In the genomic region with DNA sequence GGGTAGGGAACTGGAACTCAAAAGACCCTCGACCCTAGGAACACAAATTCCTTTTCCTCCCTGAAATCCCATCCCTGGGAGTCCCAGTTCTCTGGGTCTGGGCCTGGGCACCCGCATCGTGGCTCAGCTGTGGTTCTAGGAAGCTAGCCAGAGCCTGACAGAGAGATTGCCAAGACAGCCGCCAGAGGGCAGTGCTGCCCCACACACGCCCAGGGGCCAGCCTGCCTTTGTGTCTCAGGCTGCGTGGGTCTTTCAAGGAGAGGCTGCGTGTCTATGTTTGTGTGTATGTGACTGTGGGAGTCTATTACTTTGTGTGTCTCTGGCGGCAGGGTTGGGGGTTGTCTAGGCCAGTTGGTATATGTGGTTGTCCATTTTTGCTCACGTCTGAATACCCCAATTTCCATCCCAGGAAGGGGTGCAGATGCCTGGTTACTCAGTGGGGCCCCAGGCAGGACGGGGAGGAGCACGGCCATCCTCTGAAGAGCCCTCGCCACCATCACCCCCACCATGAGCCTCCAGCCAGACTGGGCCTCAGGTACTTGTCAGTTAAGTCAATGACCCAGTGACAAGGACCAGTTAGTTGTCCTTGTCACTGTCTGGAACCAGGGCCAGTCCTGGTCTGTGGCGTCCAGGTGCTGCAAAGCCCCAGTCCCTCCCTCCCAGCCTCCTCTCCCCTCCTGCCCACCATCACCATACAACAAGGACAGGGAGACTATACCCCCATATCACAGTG, we compare ENCODE assay signal across 8 cellular contexts. TPM values are rescaled to one million over a fixed set of nuclear protein-coding genes. Genes with fewer than 3 reads are reported as not detected.
A peak's percentile ranks its signal among the peaks of the same experiment; 100 is the strongest.
DNase-seq lines count a peak whose midpoint lies in the region; ATAC-seq, FAIRE-seq and TF ChIP-seq lines count a peak whose summit lies in the region.

No MANE protein-coding gene starts in this region.

- H3K9me3 ChIP-seq in MM.1S (replicated peaks; ENCODE audit: insufficient read depth, low read length) (no peaks in the 10 kb centered on the region), SK-N-SH (no peaks in the 10 kb centered on the region), pancreas (no peaks in the 10 kb centered on the region), transverse colon (no peaks in the 10 kb centered on the region)

- H3K4me3 ChIP-seq in MM.1S (ENCODE audit: low read length) (no peak overlapping the region), SK-N-SH (ENCODE audit: low read depth in 2 of 2, low read length in 1 of 2) (peak overlapping the region in 1 of 2 experiments; percentile 37; a peak in 1 of 4 replicates), pancreas (no peak overlapping the region), transverse colon (no peak overlapping the region)

- CTCF ChIA-PET in SK-N-SH (lab: Yijun Ruan, JAX), result interaction anchor here (0.5 to 15.3 kb wide), 61 partner anchors 8 to 804 kb away, joined by 3 to 528 read pairs (median 5); partner anchors contain the start of genes MORN5, MRRF, NDUFA8 and RBM18
- CTCF ChIA-PET in activated naive CD4-positive, alpha-beta T cell treated with anti-CD3 and anti-CD28 coated beads, Interleukin-2, amount 10 ng/mL, durations not matched to agents 7 days and 5 days (lab: Charles Lee), result interaction anchor here (0.6 to 17.1 kb wide), 39 partner anchors 9 to 687 kb away, joined by 3 to 303 read pairs (median 4); partner anchors contain the start of genes MRRF, PTGS1 and RBM18

- no peak overlapping the region for H3K4me2 ChIP-seq in MM.1S (ENCODE audit: low read depth, low read length)
- no peak overlapping the region for H3K4me2 ChIP-seq in SK-N-SH

- TF ChIP-seq EP300 in SK-N-SH (IDR thresholded peaks at IDR 0.05; ENCODE audit: borderline replicate concordance in 1 of 2, low read depth in 1 of 2, low read length in 1 of 2) (no peak), transverse colon (IDR thresholded peaks at IDR 0.05; ENCODE audit: low read depth) (no peak)

- H3K4me1 ChIP-seq in MM.1S (ENCODE audit: low read length) (no peaks in the 10 kb centered on the region), SK-N-SH (ENCODE audit: control insufficient read depth in 1 of 2, insufficient read depth in 2 of 2, low read depth in 1 of 2, low read length in 1 of 2) (peaks cover 6 to 8% of the 10 kb centered on the region in 2 experiments; a peak in 2 of 4 replicates), pancreas (peaks cover 0 to 5% (median 0%) of the 10 kb centered on the region in 3 donors), transverse colon (peaks cover 0 to 15% (median 8%) of the 10 kb centered on the region in 4 donors)

- no peak overlapping the region for H3K27ac ChIP-seq in MM.1S (ENCODE audit: low read length)
- no peak overlapping the region for H3K27ac ChIP-seq in SK-N-SH (ENCODE audit: low read depth in 2 of 2, low read length in 1 of 2)
- H3K27ac ChIP-seq in pancreas, result no peak overlapping the region
- no peak overlapping the region for H3K27ac ChIP-seq in transverse colon

- FAIRE-seq in pancreas (lab: Jason Lieb, UNC), result no peak

- WGBS in SK-N-SH (ENCODE audit: low lambda C conversion rate), result 22% methylated on average over 11 of the region's 13 CpGs
- WGBS in pancreas, 2 donors, result 11 to 13% methylated on average over 13 of the region's 13 CpGs
- WGBS in transverse colon (ENCODE audit: low coverage in 1 of 2), 2 donors, result 14% methylated on average over 13 of the region's 13 CpGs; no CpG with 5 or more reads in 1 of the 2 donors

- H3F3A ChIP-seq in MM.1S (ENCODE audit: insufficient read depth, low read length) (no peaks in the 10 kb centered on the region), SK-N-SH (replicated peaks; ENCODE audit: insufficient read depth) (no peaks in the 10 kb centered on the region)

- H3K27ac Mint-ChIP-seq in CD14-positive monocyte, result no peak overlapping the region
- H3K27ac Mint-ChIP-seq in activated naive CD4-positive, alpha-beta T cell treated with anti-CD3 and anti-CD28 coated beads, Interleukin-2, amount 10 ng/mL, durations not matched to agents 7 days and 5 days, result no peak overlapping the region

- H3K36me3 ChIP-seq in MM.1S (replicated peaks; ENCODE audit: insufficient read depth, low read length) (no peaks in the 10 kb centered on the region), SK-N-SH (replicated peaks in 1 of 2; ENCODE audit: control insufficient read depth in 1 of 2, insufficient read depth in 2 of 2, low read length in 1 of 2) (no peaks in the 10 kb centered on the region), pancreas (no peaks in the 10 kb centered on the region), transverse colon (no peaks in the 10 kb centered on the region)

- TF ChIP-seq CTCF in CD14-positive monocyte (IDR thresholded peaks at IDR 0.05) (peak; percentile 88), GM20000 (IDR thresholded peaks at IDR 0.05; ENCODE audit: extremely low read depth, missing control alignments) (peak; percentile 87), MM.1S (IDR thresholded peaks at IDR 0.05; ENCODE audit: low read length) (peak; percentile 96), SK-N-SH (IDR thresholded peaks at IDR 0.05) (peak; percentile 94), pancreas (IDR thresholded peaks at IDR 0.05) (peak; percentile 79 to 92 (median 90)), transverse colon (IDR thresholded peaks at IDR 0.05) (peak; percentile 90 to 95 (median 92))

- POLR2A ChIA-PET in SK-N-SH (lab: Yijun Ruan, JAX), result interaction anchor here (1.5 kb wide), 1 partner anchor 225 kb away, joined by 8 read pairs; no protein-coding TSS in a partner anchor

- H3K9me2 ChIP-seq in MM.1S (replicated peaks; ENCODE audit: insufficient read depth, low read length) (no peaks in the 10 kb centered on the region), SK-N-SH (no peaks in the 10 kb centered on the region)

- H3K36me3 Mint-ChIP-seq in CD14-positive monocyte, result no peaks in the 10 kb centered on the region
- H3K36me3 Mint-ChIP-seq in activated naive CD4-positive, alpha-beta T cell treated with anti-CD3 and anti-CD28 coated beads, Interleukin-2, amount 10 ng/mL, durations not matched to agents 7 days and 5 days, result no peaks in the 10 kb centered on the region

- H2AFZ ChIP-seq in MM.1S (ENCODE audit: low read length) (no peak overlapping the region), SK-N-SH (ENCODE audit: low read depth) (peak overlapping the region; percentile 70; the same call in 1 of the 2 replicates)

- peak; percentile 85 to 93 (median 91) for ATAC-seq in pancreas

- peaks cover 18% of the 10 kb centered on the region for H3K27me3 ChIP-seq in MM.1S (replicated peaks; ENCODE audit: insufficient read depth, low read length)
- H3K27me3 ChIP-seq in SK-N-SH (ENCODE audit: insufficient read depth), result no peaks in the 10 kb centered on the region
- H3K27me3 ChIP-seq in pancreas, result no peaks in the 10 kb centered on the region
- peaks cover 34% of the 10 kb centered on the region for H3K27me3 ChIP-seq in transverse colon

- H3K4me3 Mint-ChIP-seq in CD14-positive monocyte, result peak overlapping the region in 1 of 2 donors; percentile 86
- no peak overlapping the region for H3K4me3 Mint-ChIP-seq in activated naive CD4-positive, alpha-beta T cell treated with anti-CD3 and anti-CD28 coated beads, Interleukin-2, amount 10 ng/mL, durations not matched to agents 7 days and 5 days

- no peak for TF ChIP-seq POLR2A in transverse colon (IDR thresholded peaks at IDR 0.05)

- TF ChIP-seq RAD21 in SK-N-SH (IDR thresholded peaks at IDR 0.05; ENCODE audit: low read length), result peak; percentile 96

- in situ Hi-C loops in transverse colon (cut with MboI; ENCODE audit: low pct_ligation_motif_present in 1 of 4, low pct_unique_long_range_greater_than_20kb in 1 of 4, low sequenced_read_pairs in 3 of 4), result loop anchor here in 3 of 4 donors (10.0 to 25.0 kb wide), 4 partner anchors 219 to 337 kb away; no protein-coding TSS in a partner anchor

- intact Hi-C loops in CD14-positive monocyte (cut with micrococcal nuclease) (loop anchor here (2.0 to 10.0 kb wide), 4 partner anchors 225 to 689 kb away; no protein-coding TSS in a partner anchor), pancreas (cut with DNase I) (loop anchor here in 1 of 3 donors (5.0 kb wide), 1 partner anchor 222 kb away; no protein-coding TSS in a partner anchor), transverse colon (cut with DNase I; ENCODE audit: low total_unique reads) (loop anchor here (1.0 to 10.0 kb wide), 2 partner anchors 223 to 329 kb away; no protein-coding TSS in a partner anchor)

- H3K9me3 Mint-ChIP-seq in CD14-positive monocyte, result peaks cover 0 to 4% (median 1%) of the 10 kb centered on the region in 7 donors
- H3K9me3 Mint-ChIP-seq in activated naive CD4-positive, alpha-beta T cell treated with anti-CD3 and anti-CD28 coated beads, Interleukin-2, amount 10 ng/mL, durations not matched to agents 7 days and 5 days, result no peaks in the 10 kb centered on the region

- H3K4me1 Mint-ChIP-seq in CD14-positive monocyte, result peaks cover 12% of the 10 kb centered on the region
- H3K4me1 Mint-ChIP-seq in activated naive CD4-positive, alpha-beta T cell treated with anti-CD3 and anti-CD28 coated beads, Interleukin-2, amount 10 ng/mL, durations not matched to agents 7 days and 5 days, result peaks cover 18% of the 10 kb centered on the region

- H3K9ac ChIP-seq in MM.1S (ENCODE audit: low read length), result no peak overlapping the region
- no peak overlapping the region for H3K9ac ChIP-seq in SK-N-SH

- H3K27me3 Mint-ChIP-seq in CD14-positive monocyte (ENCODE audit: low read depth in 3 of 3), result peaks cover 38 to 43% (median 40%) of the 10 kb centered on the region in 3 donors
- peaks cover 71% of the 10 kb centered on the region for H3K27me3 Mint-ChIP-seq in activated naive CD4-positive, alpha-beta T cell treated with anti-CD3 and anti-CD28 coated beads, Interleukin-2, amount 10 ng/mL, durations not matched to agents 7 days and 5 days

- DNase-seq in CD14-positive monocyte (ENCODE audit: low spot score), result peak; percentile 58
- DNase-seq in GM20000 (ENCODE audit: low spot score), result peak; percentile 90
- DNase-seq in MM.1S, result peak; percentile 59
- peak; percentile 92 for DNase-seq in SK-N-SH
- peak; percentile 84 for DNase-seq in activated naive CD4-positive, alpha-beta T cell treated with anti-CD3 and anti-CD28 coated beads, Interleukin-2, amount 10 ng/mL, durations not matched to agents 7 days and 5 days
- peak; percentile 82 for DNase-seq in globus pallidus (ENCODE audit: low spot score)
- DNase-seq in pancreas, result peak; percentile 57 to 92 (median 83)
- DNase-seq in transverse colon, result peak; percentile 81

- H3K79me2 ChIP-seq in MM.1S (ENCODE audit: low read length) (no peaks in the 10 kb centered on the region), SK-N-SH (ENCODE audit: insufficient read depth) (no peaks in the 10 kb centered on the region)

- H4K20me1 ChIP-seq in MM.1S (ENCODE audit: insufficient read depth, low read length) (no peaks in the 10 kb centered on the region), SK-N-SH (ENCODE audit: insufficient read depth) (no peaks in the 10 kb centered on the region)

RNA-seq across cellular contexts. Expression of gene TTLL11, which starts 32.2 kb away (rescaled TPM):
- polyA plus RNA-seq in CD14-positive monocyte (1 to 10 TPM; 2.9 to 3.1 TPM), SK-N-SH (2012; rRNA removed) (6.0 and 6.8 TPM in 2 replicates), pancreas (1 to 10 TPM; 3.4 to 3.8 TPM)
- 3.9 and 5.4 TPM in 2 replicates for polyA plus RNA-seq in SK-N-SH (2012; cell fraction: cytosol; rRNA removed)
- polyA plus RNA-seq in SK-N-SH (2012; cell fraction: nucleus; rRNA removed), result 6.6 and 8.0 TPM in 2 replicates
- total RNA-seq in pancreas (1 to 10 TPM; 4.6 to 7.5 (median 6.0) TPM), transverse colon (10 to 100 TPM in 3 of 4 donors, 1 to 10 TPM in 1; 9.1 to 47.4 (median 11.3) TPM)

RNA-seq across cellular contexts. Expression of gene NDUFA8, which starts 34.3 kb away (rescaled TPM):
- polyA plus RNA-seq in CD14-positive monocyte (10 to 100 TPM; 63.5 to 71.2 TPM), SK-N-SH (2012; rRNA removed) (97.4 and 116 TPM in 2 replicates), pancreas (10 to 100 TPM; 29.1 to 37.3 TPM)
- polyA plus RNA-seq in SK-N-SH (2012; cell fraction: cytosol; rRNA removed), result 129 and 149 TPM in 2 replicates
- polyA plus RNA-seq in SK-N-SH (2012; cell fraction: nucleus; rRNA removed), result 34.0 and 34.2 TPM in 2 replicates
- total RNA-seq in pancreas (10 to 100 TPM; 10.7 to 21.7 (median 13.3) TPM), transverse colon (10 to 100 TPM; 16.1 to 59.5 (median 40.3) TPM)

RNA-seq across cellular contexts. Expression of gene MORN5, which starts 34.4 kb away (rescaled TPM):
- not detected for polyA plus RNA-seq in CD14-positive monocyte
- polyA plus RNA-seq in SK-N-SH (2012; rRNA removed), result not detected in 2 replicates
- 0.06 and 0.09 TPM in 2 replicates for polyA plus RNA-seq in SK-N-SH (2012; cell fraction: cytosol; rRNA removed)
- 0.11 and 0.16 TPM in 2 replicates for polyA plus RNA-seq in SK-N-SH (2012; cell fraction: nucleus; rRNA removed)
- under 1 TPM in 2 of 6 donors, not detected in 4; 0.71 to 0.79 TPM for total RNA-seq in pancreas
- polyA plus RNA-seq in pancreas, result under 1 TPM in 1 of 2 donors, not detected in 1; 0.45 TPM
- total RNA-seq in transverse colon, result 1 to 10 TPM in 2 of 4 donors, not detected in 2; 3.8 to 4.0 TPM
